1 cellular context compared by ENCODE assay signal in the genomic region with DNA sequence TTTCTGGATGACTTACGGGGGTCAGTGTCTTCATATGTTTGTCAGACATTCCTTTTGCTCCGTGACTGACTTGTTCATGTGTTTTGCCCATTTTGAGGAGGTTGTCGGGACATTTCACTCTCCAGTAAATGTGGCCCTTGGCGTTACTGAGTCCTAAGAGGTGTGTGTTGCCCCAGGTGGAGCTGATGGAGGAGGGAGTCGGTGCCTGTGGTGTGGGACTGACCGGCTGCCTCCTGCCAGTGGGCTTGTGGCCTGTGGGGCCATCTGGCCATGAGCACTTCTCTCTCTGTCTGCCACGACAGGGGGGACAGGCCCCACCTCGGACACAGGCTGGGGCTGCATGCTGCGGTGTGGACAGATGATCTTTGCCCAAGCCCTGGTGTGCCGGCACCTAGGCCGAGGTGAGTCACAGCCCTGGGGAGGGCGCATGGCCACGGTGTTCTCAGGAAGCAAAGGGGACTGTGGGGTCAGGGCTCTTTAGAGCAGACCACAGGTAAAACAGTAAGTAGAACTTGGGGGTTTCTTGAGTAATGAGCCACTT.
TF ChIP-seq lines count a peak whose summit lies in the region.

No MANE protein-coding gene starts in this region.

TF ChIP-seq in HepG2, 621 proteins besides CTCF, POLR2A, EP300 and RAD21 (continued from another document and continues in another):
- TF ChIP-seq, protein P1, sequence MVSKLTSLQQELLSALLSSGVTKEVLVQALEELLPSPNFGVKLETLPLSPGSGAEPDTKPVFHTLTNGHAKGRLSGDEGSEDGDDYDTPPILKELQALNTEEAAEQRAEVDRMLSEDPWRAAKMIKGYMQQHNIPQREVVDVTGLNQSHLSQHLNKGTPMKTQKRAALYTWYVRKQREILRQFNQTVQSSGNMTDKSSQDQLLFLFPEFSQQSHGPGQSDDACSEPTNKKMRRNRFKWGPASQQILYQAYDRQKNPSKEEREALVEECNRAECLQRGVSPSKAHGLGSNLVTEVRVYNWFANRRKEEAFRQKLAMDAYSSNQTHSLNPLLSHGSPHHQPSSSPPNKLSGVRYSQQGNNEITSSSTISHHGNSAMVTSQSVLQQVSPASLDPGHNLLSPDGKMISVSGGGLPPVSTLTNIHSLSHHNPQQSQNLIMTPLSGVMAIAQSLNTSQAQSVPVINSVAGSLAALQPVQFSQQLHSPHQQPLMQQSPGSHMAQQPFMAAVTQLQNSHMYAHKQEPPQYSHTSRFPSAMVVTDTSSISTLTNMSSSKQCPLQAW (CRISPR knock-in tag; IDR thresholded peaks at IDR 0.05), result peak; percentile 97
- 0 out of 2 replicates have a peak, but pooled peaks have one; percentile 59 for TF ChIP-seq ARHGAP35 (CRISPR knock-in tag; IDR thresholded peaks at IDR 0.05; ENCODE audit: borderline replicate concordance)
- TF ChIP-seq KLF12 (CRISPR knock-in tag; IDR thresholded peaks at IDR 0.05; ENCODE audit: borderline replicate concordance), result no peak
- TF ChIP-seq KDM2A (CRISPR knock-in tag; IDR thresholded peaks at IDR 0.05; ENCODE audit: borderline replicate concordance, low read depth), result peak; percentile 76; the same call in 1 of the 2 replicates
- TF ChIP-seq FOXO1 (CRISPR knock-in tag; IDR thresholded peaks at IDR 0.05), result peak; percentile 46; the same call in 1 of the 2 replicates
- TF ChIP-seq, protein P2, sequence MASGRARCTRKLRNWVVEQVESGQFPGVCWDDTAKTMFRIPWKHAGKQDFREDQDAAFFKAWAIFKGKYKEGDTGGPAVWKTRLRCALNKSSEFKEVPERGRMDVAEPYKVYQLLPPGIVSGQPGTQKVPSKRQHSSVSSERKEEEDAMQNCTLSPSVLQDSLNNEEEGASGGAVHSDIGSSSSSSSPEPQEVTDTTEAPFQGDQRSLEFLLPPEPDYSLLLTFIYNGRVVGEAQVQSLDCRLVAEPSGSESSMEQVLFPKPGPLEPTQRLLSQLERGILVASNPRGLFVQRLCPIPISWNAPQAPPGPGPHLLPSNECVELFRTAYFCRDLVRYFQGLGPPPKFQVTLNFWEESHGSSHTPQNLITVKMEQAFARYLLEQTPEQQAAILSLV (CRISPR knock-in tag; IDR thresholded peaks at IDR 0.05; ENCODE audit: borderline replicate concordance), result peak; percentile 86
- no peak for TF ChIP-seq MBD4 (IDR thresholded peaks at IDR 0.05; ENCODE audit: borderline replicate concordance, low read length)
- TF ChIP-seq MED13 (CRISPR knock-in tag; IDR thresholded peaks at IDR 0.05), result no peak
- TF ChIP-seq ZNF562 (CRISPR knock-in tag; IDR thresholded peaks at IDR 0.05; ENCODE audit: borderline replicate concordance), result no peak
- no peak for TF ChIP-seq CBX1 (IDR thresholded peaks at IDR 0.05; ENCODE audit: low read depth)
- TF ChIP-seq, protein P3, sequence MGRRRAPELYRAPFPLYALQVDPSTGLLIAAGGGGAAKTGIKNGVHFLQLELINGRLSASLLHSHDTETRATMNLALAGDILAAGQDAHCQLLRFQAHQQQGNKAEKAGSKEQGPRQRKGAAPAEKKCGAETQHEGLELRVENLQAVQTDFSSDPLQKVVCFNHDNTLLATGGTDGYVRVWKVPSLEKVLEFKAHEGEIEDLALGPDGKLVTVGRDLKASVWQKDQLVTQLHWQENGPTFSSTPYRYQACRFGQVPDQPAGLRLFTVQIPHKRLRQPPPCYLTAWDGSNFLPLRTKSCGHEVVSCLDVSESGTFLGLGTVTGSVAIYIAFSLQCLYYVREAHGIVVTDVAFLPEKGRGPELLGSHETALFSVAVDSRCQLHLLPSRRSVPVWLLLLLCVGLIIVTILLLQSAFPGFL (CRISPR knock-in tag; IDR thresholded peaks at IDR 0.05), result no peak
- no peak for TF ChIP-seq PHF20 (CRISPR knock-in tag; IDR thresholded peaks at IDR 0.05)
- TF ChIP-seq ETV6 (CRISPR knock-in tag; conservative IDR thresholded peaks at IDR 0.05), result 0 out of 2 replicates have a peak, but pooled peaks have one; percentile 23
- TF ChIP-seq CC2D1A (CRISPR knock-in tag; IDR thresholded peaks at IDR 0.05), result peak; percentile 75; the same call in 1 of the 2 replicates
- TF ChIP-seq, protein P4, sequence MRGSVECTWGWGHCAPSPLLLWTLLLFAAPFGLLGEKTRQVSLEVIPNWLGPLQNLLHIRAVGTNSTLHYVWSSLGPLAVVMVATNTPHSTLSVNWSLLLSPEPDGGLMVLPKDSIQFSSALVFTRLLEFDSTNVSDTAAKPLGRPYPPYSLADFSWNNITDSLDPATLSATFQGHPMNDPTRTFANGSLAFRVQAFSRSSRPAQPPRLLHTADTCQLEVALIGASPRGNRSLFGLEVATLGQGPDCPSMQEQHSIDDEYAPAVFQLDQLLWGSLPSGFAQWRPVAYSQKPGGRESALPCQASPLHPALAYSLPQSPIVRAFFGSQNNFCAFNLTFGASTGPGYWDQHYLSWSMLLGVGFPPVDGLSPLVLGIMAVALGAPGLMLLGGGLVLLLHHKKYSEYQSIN (CRISPR knock-in tag; IDR thresholded peaks at IDR 0.05; ENCODE audit: borderline replicate concordance), result no peak
- TF ChIP-seq, protein P5, sequence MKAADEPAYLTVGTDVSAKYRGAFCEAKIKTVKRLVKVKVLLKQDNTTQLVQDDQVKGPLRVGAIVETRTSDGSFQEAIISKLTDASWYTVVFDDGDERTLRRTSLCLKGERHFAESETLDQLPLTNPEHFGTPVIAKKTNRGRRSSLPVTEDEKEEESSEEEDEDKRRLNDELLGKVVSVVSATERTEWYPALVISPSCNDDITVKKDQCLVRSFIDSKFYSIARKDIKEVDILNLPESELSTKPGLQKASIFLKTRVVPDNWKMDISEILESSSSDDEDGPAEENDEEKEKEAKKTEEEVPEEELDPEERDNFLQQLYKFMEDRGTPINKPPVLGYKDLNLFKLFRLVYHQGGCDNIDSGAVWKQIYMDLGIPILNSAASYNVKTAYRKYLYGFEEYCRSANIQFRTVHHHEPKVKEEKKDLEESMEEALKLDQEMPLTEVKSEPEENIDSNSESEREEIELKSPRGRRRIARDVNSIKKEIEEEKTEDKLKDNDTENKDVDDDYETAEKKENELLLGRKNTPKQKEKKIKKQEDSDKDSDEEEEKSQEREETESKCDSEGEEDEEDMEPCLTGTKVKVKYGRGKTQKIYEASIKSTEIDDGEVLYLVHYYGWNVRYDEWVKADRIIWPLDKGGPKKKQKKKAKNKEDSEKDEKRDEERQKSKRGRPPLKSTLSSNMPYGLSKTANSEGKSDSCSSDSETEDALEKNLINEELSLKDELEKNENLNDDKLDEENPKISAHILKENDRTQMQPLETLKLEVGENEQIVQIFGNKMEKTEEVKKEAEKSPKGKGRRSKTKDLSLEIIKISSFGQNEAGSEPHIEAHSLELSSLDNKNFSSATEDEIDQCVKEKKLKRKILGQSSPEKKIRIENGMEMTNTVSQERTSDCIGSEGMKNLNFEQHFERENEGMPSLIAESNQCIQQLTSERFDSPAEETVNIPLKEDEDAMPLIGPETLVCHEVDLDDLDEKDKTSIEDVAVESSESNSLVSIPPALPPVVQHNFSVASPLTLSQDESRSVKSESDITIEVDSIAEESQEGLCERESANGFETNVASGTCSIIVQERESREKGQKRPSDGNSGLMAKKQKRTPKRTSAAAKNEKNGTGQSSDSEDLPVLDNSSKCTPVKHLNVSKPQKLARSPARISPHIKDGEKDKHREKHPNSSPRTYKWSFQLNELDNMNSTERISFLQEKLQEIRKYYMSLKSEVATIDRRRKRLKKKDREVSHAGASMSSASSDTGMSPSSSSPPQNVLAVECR (CRISPR knock-in tag; IDR thresholded peaks at IDR 0.05; ENCODE audit: borderline replicate concordance), result peak; percentile 90
- no peak for TF ChIP-seq NR1H2 (CRISPR knock-in tag; IDR thresholded peaks at IDR 0.05; ENCODE audit: borderline replicate concordance, low read depth)
- no peak for TF ChIP-seq ZNF570 (CRISPR knock-in tag; IDR thresholded peaks at IDR 0.05; ENCODE audit: borderline replicate concordance)
- no peak for TF ChIP-seq ZNF354B (CRISPR knock-in tag; IDR thresholded peaks at IDR 0.05)
- no peak; the same call in 1 of the 2 replicates for TF ChIP-seq GATA4 (IDR thresholded peaks at IDR 0.05; ENCODE audit: borderline replicate concordance, low read depth)
- TF ChIP-seq, protein P6, sequence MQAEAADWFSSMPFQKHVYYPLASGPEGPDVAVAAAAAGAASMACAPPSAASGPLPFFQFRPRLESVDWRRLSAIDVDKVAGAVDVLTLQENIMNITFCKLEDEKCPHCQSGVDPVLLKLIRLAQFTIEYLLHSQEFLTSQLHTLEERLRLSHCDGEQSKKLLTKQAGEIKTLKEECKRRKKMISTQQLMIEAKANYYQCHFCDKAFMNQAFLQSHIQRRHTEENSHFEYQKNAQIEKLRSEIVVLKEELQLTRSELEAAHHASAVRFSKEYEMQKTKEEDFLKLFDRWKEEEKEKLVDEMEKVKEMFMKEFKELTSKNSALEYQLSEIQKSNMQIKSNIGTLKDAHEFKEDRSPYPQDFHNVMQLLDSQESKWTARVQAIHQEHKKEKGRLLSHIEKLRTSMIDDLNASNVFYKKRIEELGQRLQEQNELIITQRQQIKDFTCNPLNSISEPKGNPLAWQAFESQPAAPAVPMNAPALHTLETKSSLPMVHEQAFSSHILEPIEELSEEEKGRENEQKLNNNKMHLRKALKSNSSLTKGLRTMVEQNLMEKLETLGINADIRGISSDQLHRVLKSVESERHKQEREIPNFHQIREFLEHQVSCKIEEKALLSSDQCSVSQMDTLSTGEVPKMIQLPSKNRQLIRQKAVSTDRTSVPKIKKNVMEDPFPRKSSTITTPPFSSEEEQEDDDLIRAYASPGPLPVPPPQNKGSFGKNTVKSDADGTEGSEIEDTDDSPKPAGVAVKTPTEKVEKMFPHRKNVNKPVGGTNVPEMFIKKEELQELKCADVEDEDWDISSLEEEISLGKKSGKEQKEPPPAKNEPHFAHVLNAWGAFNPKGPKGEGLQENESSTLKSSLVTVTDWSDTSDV (CRISPR knock-in tag; IDR thresholded peaks at IDR 0.05), result no peak
- TF ChIP-seq, protein P7, sequence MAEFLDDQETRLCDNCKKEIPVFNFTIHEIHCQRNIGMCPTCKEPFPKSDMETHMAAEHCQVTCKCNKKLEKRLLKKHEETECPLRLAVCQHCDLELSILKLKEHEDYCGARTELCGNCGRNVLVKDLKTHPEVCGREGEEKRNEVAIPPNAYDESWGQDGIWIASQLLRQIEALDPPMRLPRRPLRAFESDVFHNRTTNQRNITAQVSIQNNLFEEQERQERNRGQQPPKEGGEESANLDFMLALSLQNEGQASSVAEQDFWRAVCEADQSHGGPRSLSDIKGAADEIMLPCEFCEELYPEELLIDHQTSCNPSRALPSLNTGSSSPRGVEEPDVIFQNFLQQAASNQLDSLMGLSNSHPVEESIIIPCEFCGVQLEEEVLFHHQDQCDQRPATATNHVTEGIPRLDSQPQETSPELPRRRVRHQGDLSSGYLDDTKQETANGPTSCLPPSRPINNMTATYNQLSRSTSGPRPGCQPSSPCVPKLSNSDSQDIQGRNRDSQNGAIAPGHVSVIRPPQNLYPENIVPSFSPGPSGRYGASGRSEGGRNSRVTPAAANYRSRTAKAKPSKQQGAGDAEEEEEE (CRISPR knock-in tag; IDR thresholded peaks at IDR 0.05; ENCODE audit: borderline replicate concordance), result peak; percentile 79; the same call in 1 of the 2 replicates
- peak; percentile 93 for TF ChIP-seq HDAC1 (CRISPR knock-in tag; IDR thresholded peaks at IDR 0.05)
- TF ChIP-seq, protein P8, sequence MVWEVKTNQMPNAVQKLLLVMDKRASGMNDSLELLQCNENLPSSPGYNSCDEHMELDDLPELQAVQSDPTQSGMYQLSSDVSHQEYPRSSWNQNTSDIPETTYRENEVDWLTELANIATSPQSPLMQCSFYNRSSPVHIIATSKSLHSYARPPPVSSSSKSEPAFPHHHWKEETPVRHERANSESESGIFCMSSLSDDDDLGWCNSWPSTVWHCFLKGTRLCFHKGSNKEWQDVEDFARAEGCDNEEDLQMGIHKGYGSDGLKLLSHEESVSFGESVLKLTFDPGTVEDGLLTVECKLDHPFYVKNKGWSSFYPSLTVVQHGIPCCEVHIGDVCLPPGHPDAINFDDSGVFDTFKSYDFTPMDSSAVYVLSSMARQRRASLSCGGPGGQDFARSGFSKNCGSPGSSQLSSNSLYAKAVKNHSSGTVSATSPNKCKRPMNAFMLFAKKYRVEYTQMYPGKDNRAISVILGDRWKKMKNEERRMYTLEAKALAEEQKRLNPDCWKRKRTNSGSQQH (CRISPR knock-in tag; IDR thresholded peaks at IDR 0.05; ENCODE audit: low read depth), result no peak
- TF ChIP-seq, protein P9, sequence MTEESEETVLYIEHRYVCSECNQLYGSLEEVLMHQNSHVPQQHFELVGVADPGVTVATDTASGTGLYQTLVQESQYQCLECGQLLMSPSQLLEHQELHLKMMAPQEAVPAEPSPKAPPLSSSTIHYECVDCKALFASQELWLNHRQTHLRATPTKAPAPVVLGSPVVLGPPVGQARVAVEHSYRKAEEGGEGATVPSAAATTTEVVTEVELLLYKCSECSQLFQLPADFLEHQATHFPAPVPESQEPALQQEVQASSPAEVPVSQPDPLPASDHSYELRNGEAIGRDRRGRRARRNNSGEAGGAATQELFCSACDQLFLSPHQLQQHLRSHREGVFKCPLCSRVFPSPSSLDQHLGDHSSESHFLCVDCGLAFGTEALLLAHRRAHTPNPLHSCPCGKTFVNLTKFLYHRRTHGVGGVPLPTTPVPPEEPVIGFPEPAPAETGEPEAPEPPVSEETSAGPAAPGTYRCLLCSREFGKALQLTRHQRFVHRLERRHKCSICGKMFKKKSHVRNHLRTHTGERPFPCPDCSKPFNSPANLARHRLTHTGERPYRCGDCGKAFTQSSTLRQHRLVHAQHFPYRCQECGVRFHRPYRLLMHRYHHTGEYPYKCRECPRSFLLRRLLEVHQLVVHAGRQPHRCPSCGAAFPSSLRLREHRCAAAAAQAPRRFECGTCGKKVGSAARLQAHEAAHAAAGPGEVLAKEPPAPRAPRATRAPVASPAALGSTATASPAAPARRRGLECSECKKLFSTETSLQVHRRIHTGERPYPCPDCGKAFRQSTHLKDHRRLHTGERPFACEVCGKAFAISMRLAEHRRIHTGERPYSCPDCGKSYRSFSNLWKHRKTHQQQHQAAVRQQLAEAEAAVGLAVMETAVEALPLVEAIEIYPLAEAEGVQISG (CRISPR knock-in tag; IDR thresholded peaks at IDR 0.05), result peak; percentile 79
- no peak for TF ChIP-seq GTF2F1 (IDR thresholded peaks at IDR 0.05; ENCODE audit: low read length)
- no peak for TF ChIP-seq ZFAT (CRISPR knock-in tag; conservative IDR thresholded peaks at IDR 0.05)
- peak; percentile 64 for TF ChIP-seq AHR (CRISPR knock-in tag; IDR thresholded peaks at IDR 0.05)
- TF ChIP-seq, protein P10, sequence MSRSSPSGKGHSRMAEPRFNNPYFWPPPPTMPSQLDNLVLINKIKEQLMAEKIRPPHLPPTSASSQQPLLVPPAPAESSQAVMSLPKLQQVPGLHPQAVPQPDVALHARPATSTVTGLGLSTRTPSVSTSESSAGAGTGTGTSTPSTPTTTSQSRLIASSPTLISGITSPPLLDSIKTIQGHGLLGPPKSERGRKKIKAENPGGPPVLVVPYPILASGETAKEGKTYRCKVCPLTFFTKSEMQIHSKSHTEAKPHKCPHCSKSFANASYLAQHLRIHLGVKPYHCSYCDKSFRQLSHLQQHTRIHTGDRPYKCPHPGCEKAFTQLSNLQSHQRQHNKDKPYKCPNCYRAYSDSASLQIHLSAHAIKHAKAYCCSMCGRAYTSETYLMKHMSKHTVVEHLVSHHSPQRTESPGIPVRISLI (CRISPR knock-in tag; IDR thresholded peaks at IDR 0.05; ENCODE audit: borderline replicate concordance), result peak; percentile 16; the same call in 1 of the 2 replicates
- TF ChIP-seq ZNF501 (CRISPR knock-in tag; IDR thresholded peaks at IDR 0.05), result peak; percentile 90
- TF ChIP-seq, protein P11, sequence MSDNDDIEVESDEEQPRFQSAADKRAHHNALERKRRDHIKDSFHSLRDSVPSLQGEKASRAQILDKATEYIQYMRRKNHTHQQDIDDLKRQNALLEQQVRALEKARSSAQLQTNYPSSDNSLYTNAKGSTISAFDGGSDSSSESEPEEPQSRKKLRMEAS (IDR thresholded peaks at IDR 0.05), result peak; percentile 96
- TF ChIP-seq MIER2 (CRISPR knock-in tag; IDR thresholded peaks at IDR 0.05), result peak; percentile 63; the same call in 1 of the 2 replicates
- no peak for TF ChIP-seq NPAS2 (CRISPR knock-in tag; IDR thresholded peaks at IDR 0.05; ENCODE audit: borderline replicate concordance)
- TF ChIP-seq WIZ (CRISPR knock-in tag; IDR thresholded peaks at IDR 0.05), result 0 out of 2 replicates have a peak, but pooled peaks have one; percentile 71
- peak; percentile 93 for TF ChIP-seq ZBTB7A (CRISPR knock-in tag; IDR thresholded peaks at IDR 0.05)
- no peak for TF ChIP-seq ARNT (IDR thresholded peaks at IDR 0.05)
